Comparison of ENCODE assay signal across 19 cellular contexts in genomic region chr5:135128361-135128760, GRCh38.
"Had no signal": no experiment of that assay in that cellular context is flagged by ENCODE, and none has a peak within 500 bp of the region (broad histone marks: within the 10 kb centered on the region; RNA-seq: fewer than 3 reads in every experiment).

No MANE protein-coding gene starts in this region.

- H3K36me3 ChIP-seq: brain microvascular endothelial cell, gastroesophageal sphincter, heart right ventricle, left lung, neural progenitor cell, ovary, stomach, upper lobe of left lung had no signal

- H3K9me3 ChIP-seq: gastroesophageal sphincter, heart right ventricle, left lung, ovary, stomach, upper lobe of left lung had no signal

- H3K4me3 ChIP-seq: coronary artery, gastroesophageal sphincter, heart right ventricle, left lung, neural progenitor cell, ovary, stomach, upper lobe of left lung had no signal

- H3K4me1 ChIP-seq: heart right ventricle, left lung had no signal

- H3K27me3 ChIP-seq: brain microvascular endothelial cell, gastroesophageal sphincter, ovary, stomach, upper lobe of left lung had no signal

- H3K27ac ChIP-seq: brain microvascular endothelial cell, coronary artery, gastroesophageal sphincter, heart right ventricle, left lung, neural progenitor cell, ovary, upper lobe of left lung had no signal

- H3K9ac ChIP-seq: neural progenitor cell had no signal

- DNase-seq: activated B cell treated with CpG ODN at 0.5 μM for 24 hours; activated CD4-positive, alpha-beta memory T cell treated with anti-CD3 and anti-CD28 coated beads, Interleukin-2, amount 10 ng/mL, durations not matched to agents 7 days and 5 days; activated CD4-positive, alpha-beta T cell treated with anti-CD3 and anti-CD28 coated beads for 4 hours; activated naive CD4-positive, alpha-beta T cell treated with Interleukin-2 at 50 U/mL for 16 hours; activated naive CD8-positive, alpha-beta T cell treated with anti-CD3 and anti-CD28 coated beads, Interleukin-2, amount 10 ng/mL, durations not matched to agents 7 days and 5 days; activated T-cell treated with anti-CD3 and anti-CD28 coated beads, Interleukin-2, amount 50 U/mL, for 1 hour; erythroblast; heart right ventricle; left lung; midbrain; naive thymus-derived CD4-positive, alpha-beta T cell; ovary; stimulated activated CD4-positive, alpha-beta T cell treated with anti-CD3 and anti-CD28 coated beads, Interleukin-4, amount 100 ng/mL, for 24 hours had no signal
